In the genomic region with DNA sequence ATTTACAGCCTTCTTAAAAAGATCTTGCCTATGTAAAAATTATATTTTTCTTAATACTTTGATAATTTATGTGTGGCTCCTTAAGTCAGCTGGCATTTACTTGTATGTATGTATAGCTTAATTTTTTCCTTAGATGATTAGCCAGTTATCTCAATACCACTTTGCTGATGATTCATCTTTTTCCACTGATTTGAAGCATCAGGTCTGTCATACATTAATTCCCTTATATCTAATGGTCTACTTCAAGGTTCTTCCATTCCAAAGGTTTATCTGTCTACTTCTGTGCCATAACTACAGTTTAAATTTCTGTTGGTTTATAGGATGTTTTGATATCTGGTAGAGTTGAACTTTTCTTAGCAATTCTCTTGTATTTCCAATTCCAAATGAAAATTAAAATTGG, we compare ENCODE assay signal across 22 cellular contexts.
"Had no signal": no experiment of that assay in that cellular context is flagged by ENCODE, and none has a peak within 500 bp of the region (broad histone marks: within the 10 kb centered on the region; RNA-seq: fewer than 3 reads in every experiment).

No MANE protein-coding gene starts in this region.

- ATAC-seq: heart right ventricle; left lobe of liver; naive thymus-derived CD4-positive, alpha-beta T cell; pancreas; sciatic nerve; upper lobe of right lung had no signal

- H3K27ac Mint-ChIP-seq: activated B cell treated with CpG ODN at 0.5 μM for 24 hours; activated CD4-positive, alpha-beta memory T cell treated with anti-CD3 and anti-CD28 coated beads for 36 hours; activated T-helper 1 cell treated with anti-CD3 and anti-CD28 coated beads, Interleukin-12 subunit alpha, Interleukin-12 subunit beta, Interleukin-2, Interleukin-4 antibody, amounts not matched to agents 30 ng/mL and 10 ng/mL and 1 ng/mL, durations not matched to agents 14 hours and 24 hours and 36 hours; endodermal cell; memory B cell; naive thymus-derived CD4-positive, alpha-beta T cell; T-helper 1 cell treated with Interleukin-12 subunit alpha and Interleukin-12 subunit beta and Interleukin-4 antibody, amounts not matched to agents 30 μg/mL and 1 μg/mL, for 36 hours had no signal

- H3K4me3 Mint-ChIP-seq: activated B cell treated with CpG ODN at 0.5 μM for 24 hours; activated CD4-positive, alpha-beta memory T cell treated with anti-CD3 and anti-CD28 coated beads for 36 hours; activated T-helper 1 cell treated with anti-CD3 and anti-CD28 coated beads, Interleukin-12 subunit alpha, Interleukin-12 subunit beta, Interleukin-2, Interleukin-4 antibody, amounts not matched to agents 30 ng/mL and 10 ng/mL and 1 ng/mL, durations not matched to agents 14 hours and 24 hours and 36 hours; endodermal cell; memory B cell; naive thymus-derived CD4-positive, alpha-beta T cell; T-helper 1 cell treated with Interleukin-12 subunit alpha and Interleukin-12 subunit beta and Interleukin-4 antibody, amounts not matched to agents 30 μg/mL and 1 μg/mL, for 36 hours had no signal

- H3K4me1 Mint-ChIP-seq: activated B cell treated with CpG ODN at 0.5 μM for 24 hours; memory B cell; naive thymus-derived CD4-positive, alpha-beta T cell had no signal

- DNase-seq: activated B cell treated with CpG ODN at 0.5 μM for 24 hours; activated CD4-positive, alpha-beta memory T cell treated with anti-CD3 and anti-CD28 coated beads for 36 hours; activated gamma-delta T cell treated with Interleukin-2 at 50 U/mL for 16 hours; central memory CD4-positive, alpha-beta T cell; endodermal cell; foreskin melanocyte; heart right ventricle; kidney glomerular epithelial cell; midbrain; naive thymus-derived CD4-positive, alpha-beta T cell; pancreas; retina; stimulated activated CD4-positive, alpha-beta T cell treated with anti-CD3 and anti-CD28 coated beads, Interleukin-12 subunit alpha, Interleukin-12 subunit beta, amount 100 ng/mL, for 4 hours; stimulated activated CD4-positive, alpha-beta T cell treated with anti-CD3 and anti-CD28 coated beads, Interleukin-4, amount 100 ng/mL, for 1 hour; T-helper 9 cell; tibial artery; upper lobe of right lung had no signal

- H3K27me3 Mint-ChIP-seq: activated B cell treated with CpG ODN at 0.5 μM for 24 hours; activated CD4-positive, alpha-beta memory T cell treated with anti-CD3 and anti-CD28 coated beads for 36 hours; memory B cell; naive thymus-derived CD4-positive, alpha-beta T cell had no signal

- H3K9me3 Mint-ChIP-seq: activated B cell treated with CpG ODN at 0.5 μM for 24 hours; activated CD4-positive, alpha-beta memory T cell treated with anti-CD3 and anti-CD28 coated beads for 36 hours; activated T-helper 1 cell treated with anti-CD3 and anti-CD28 coated beads, Interleukin-12 subunit alpha, Interleukin-12 subunit beta, Interleukin-2, Interleukin-4 antibody, amounts not matched to agents 30 ng/mL and 10 ng/mL and 1 ng/mL, durations not matched to agents 14 hours and 24 hours and 36 hours; memory B cell; naive thymus-derived CD4-positive, alpha-beta T cell; T-helper 1 cell treated with Interleukin-12 subunit alpha and Interleukin-12 subunit beta and Interleukin-4 antibody, amounts not matched to agents 30 μg/mL and 1 μg/mL, for 36 hours had no signal
